ENCODE assay signal across 9 cellular contexts in the genomic region with DNA sequence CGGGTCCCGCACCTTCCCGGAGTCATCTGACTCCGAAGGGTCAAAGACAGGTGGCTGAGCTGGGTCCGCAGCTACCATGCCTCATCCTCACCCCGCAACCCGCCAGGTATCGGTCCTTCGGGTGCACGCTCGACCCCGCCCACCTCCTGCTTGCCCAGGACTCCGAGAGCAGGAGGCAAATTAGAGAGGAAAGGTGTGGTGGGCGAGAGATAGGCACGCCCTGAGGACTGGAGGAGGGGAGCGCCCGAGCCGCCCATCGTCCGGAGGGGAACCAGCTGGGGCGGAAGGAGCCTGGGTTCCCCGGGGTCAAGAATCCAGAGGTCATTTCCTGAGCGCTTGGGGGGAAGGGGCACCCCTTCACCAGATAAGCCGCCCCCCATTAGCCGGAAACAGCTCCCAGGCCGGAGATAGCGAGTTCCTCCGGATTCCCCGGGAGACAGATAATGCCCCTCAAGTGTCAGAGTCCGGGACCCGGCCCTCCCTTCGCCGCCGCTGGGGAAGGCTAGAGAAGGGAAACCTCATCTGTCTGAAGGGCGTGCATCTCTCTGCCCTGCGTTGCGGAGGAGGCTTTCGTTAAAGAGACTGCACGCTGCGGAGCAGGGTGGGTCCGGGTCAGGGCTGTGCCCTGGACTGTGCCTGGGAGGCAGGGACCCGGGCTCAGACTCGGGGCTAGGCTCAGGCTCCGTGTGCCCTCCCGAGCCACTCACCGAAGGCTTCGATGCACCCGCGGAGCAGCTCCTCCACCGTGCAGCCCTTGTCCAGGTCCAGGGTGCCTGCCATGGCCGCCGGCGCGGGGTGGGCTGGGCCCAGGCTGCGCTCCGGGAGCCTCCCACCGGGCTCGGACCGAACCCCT. TPM values are rescaled to one million over a fixed set of nuclear protein-coding genes. Genes with fewer than 3 reads are reported as not detected.
DNase-seq lines count a peak whose midpoint lies in the region; ATAC-seq, FAIRE-seq and TF ChIP-seq lines count a peak whose summit lies in the region.
"Had no signal": no experiment of that assay in that cellular context is flagged by ENCODE, and none has a peak within 500 bp of the region (broad histone marks: within the 10 kb centered on the region; RNA-seq: fewer than 3 reads in every experiment).

No MANE protein-coding gene starts in this region.

- CTCF ChIA-PET in CD8-positive, alpha-beta T cell (lab: Charles Lee), result interaction anchor here (1.0 to 25.1 kb wide), 14 partner anchors 8 to 151 kb away, joined by 3 to 474 read pairs (median 5); partner anchors contain the start of genes CDC42BPG and PYGM

- peak in 3 of 7 experiments; percentile 38 to 40 (median 39) for DNase-seq in CD8-positive, alpha-beta T cell
- DNase-seq in activated naive CD8-positive, alpha-beta T cell treated with anti-CD3 and anti-CD28 coated beads, Interleukin-2, amount 10 ng/mL, durations not matched to agents 7 days and 5 days, result no peak
- no peak for DNase-seq in immature natural killer cell
- DNase-seq in stomach, result no peak
- no peak for DNase-seq in HTR-8/SVneo (ENCODE audit: insufficient read length, low spot score)
- DNase-seq in COLO829 (ENCODE audit: low spot score), result no peak

- POLR2A ChIA-PET in CD8-positive, alpha-beta T cell (lab: Charles Lee), result interaction anchor here (1.3 to 12.7 kb wide), 6 partner anchors 21 to 68 kb away, joined by 3 to 342 read pairs (median 8); partner anchors contain the start of genes MEN1, PYGM and SF1
- POLR2A ChIA-PET in activated naive CD8-positive, alpha-beta T cell treated with anti-CD3 and anti-CD28 coated beads, Interleukin-2, amount 10 ng/mL, durations not matched to agents 7 days and 5 days (lab: Charles Lee), result interaction anchor here (1.3 to 7.5 kb wide), 4 partner anchors 22 to 69 kb away, joined by 3 to 278 read pairs (median 9); partner anchors contain the start of gene PYGM

- H3K27ac ChIP-seq in CD8-positive, alpha-beta T cell (ENCODE audit: low read depth, low read length), result peak overlapping the region; percentile 88
- H3K27ac ChIP-seq in stomach, result peak overlapping the region in 4 of 5 donors; percentile 84 to 93 (median 92)

- WGBS in stomach, 5 donors, result 4 to 14% (median 6%) methylated on average over 30 to 59 of the region's 59 CpGs

- H3K4me3 ChIP-seq in CD8-positive, alpha-beta T cell (ENCODE audit: low read depth, low read length), result peak overlapping the region; percentile 89
- peak overlapping the region; percentile 56 to 66 (median 59) for H3K4me3 ChIP-seq in stomach

- no peak for TF ChIP-seq POLR2A in stomach (IDR thresholded peaks at IDR 0.05)

- no peaks in the 10 kb centered on the region for H3K9me3 Mint-ChIP-seq in CD8-positive, alpha-beta T cell
- H3K9me3 Mint-ChIP-seq in activated naive CD8-positive, alpha-beta T cell treated with anti-CD3 and anti-CD28 coated beads, Interleukin-2, amount 10 ng/mL, durations not matched to agents 7 days and 5 days, result no peaks in the 10 kb centered on the region
- no peaks in the 10 kb centered on the region for H3K9me3 Mint-ChIP-seq in immature natural killer cell

- peak overlapping the region; percentile 41 for H3K27ac Mint-ChIP-seq in CD8-positive, alpha-beta T cell
- H3K27ac Mint-ChIP-seq in activated naive CD8-positive, alpha-beta T cell treated with anti-CD3 and anti-CD28 coated beads, Interleukin-2, amount 10 ng/mL, durations not matched to agents 7 days and 5 days, result no peak overlapping the region
- H3K27ac Mint-ChIP-seq in immature natural killer cell, result peak overlapping the region in 5 of 6 donors; percentile 51 to 79 (median 67)

- H3K36me3 ChIP-seq in CD8-positive, alpha-beta T cell (ENCODE audit: insufficient read depth, low read length), result peaks cover 31% of the 10 kb centered on the region
- H3K36me3 ChIP-seq in stomach, result peaks cover 0 to 23% (median 12%) of the 10 kb centered on the region in 4 donors

- intact Hi-C loops in CD8-positive, alpha-beta T cell (cut with DNase I, micrococcal nuclease), result loop anchor here (2.0 to 10.0 kb wide), 5 partner anchors 60 to 558 kb away; partner anchors contain the start of genes MAP4K2 (in 2 of the 2), ESRRA (in 1 of the 2), PRDX5 (in 1 of the 2) and STIP1 (in 1 of the 2)
- intact Hi-C loops in stomach (cut with DNase I; ENCODE audit: low total_unique reads), result no loop called here

- no peaks in the 10 kb centered on the region for H3K27me3 Mint-ChIP-seq in CD8-positive, alpha-beta T cell (ENCODE audit: low read depth)
- H3K27me3 Mint-ChIP-seq in activated naive CD8-positive, alpha-beta T cell treated with anti-CD3 and anti-CD28 coated beads, Interleukin-2, amount 10 ng/mL, durations not matched to agents 7 days and 5 days, result no peaks in the 10 kb centered on the region
- peaks cover 15 to 19% (median 17%) of the 10 kb centered on the region in 3 donors for H3K27me3 Mint-ChIP-seq in immature natural killer cell (ENCODE audit: low read depth in 3 of 3)

- H3K27me3 ChIP-seq in CD8-positive, alpha-beta T cell (ENCODE audit: insufficient read depth, low read length), result no peaks in the 10 kb centered on the region
- peaks cover 0 to 58% (median 50%) of the 10 kb centered on the region in 3 donors for H3K27me3 ChIP-seq in stomach

- no peaks in the 10 kb centered on the region for H3K9me3 ChIP-seq in CD8-positive, alpha-beta T cell (ENCODE audit: low read length)
- no peaks in the 10 kb centered on the region for H3K9me3 ChIP-seq in stomach

- no peak for FAIRE-seq in HTR-8/SVneo (lab: Jason Lieb, UNC)

- H3K36me3 Mint-ChIP-seq in CD8-positive, alpha-beta T cell, result peaks cover 44% of the 10 kb centered on the region
- H3K36me3 Mint-ChIP-seq in activated naive CD8-positive, alpha-beta T cell treated with anti-CD3 and anti-CD28 coated beads, Interleukin-2, amount 10 ng/mL, durations not matched to agents 7 days and 5 days, result peaks cover 9% of the 10 kb centered on the region
- peaks cover 4 to 11% (median 4%) of the 10 kb centered on the region in 3 donors for H3K36me3 Mint-ChIP-seq in immature natural killer cell

- H3K4me1 Mint-ChIP-seq in CD8-positive, alpha-beta T cell (ENCODE audit: low read depth), result peaks cover 49% of the 10 kb centered on the region
- H3K4me1 Mint-ChIP-seq in activated naive CD8-positive, alpha-beta T cell treated with anti-CD3 and anti-CD28 coated beads, Interleukin-2, amount 10 ng/mL, durations not matched to agents 7 days and 5 days, result peaks cover 25% of the 10 kb centered on the region
- H3K4me1 Mint-ChIP-seq in immature natural killer cell, result peaks cover 42 to 46% of the 10 kb centered on the region in 2 donors

- H3K4me1 ChIP-seq in CD8-positive, alpha-beta T cell (ENCODE audit: insufficient read depth, low read length), result peaks cover 31% of the 10 kb centered on the region
- H3K4me1 ChIP-seq in stomach, result peaks cover 43 to 57% (median 51%) of the 10 kb centered on the region in 4 donors

- no peak for TF ChIP-seq EP300 in stomach (IDR thresholded peaks at IDR 0.05)

- H3K4me3 Mint-ChIP-seq in CD8-positive, alpha-beta T cell, result peak overlapping the region; percentile 99
- H3K4me3 Mint-ChIP-seq in activated naive CD8-positive, alpha-beta T cell treated with anti-CD3 and anti-CD28 coated beads, Interleukin-2, amount 10 ng/mL, durations not matched to agents 7 days and 5 days, result peak overlapping the region; percentile 77
- peak overlapping the region; percentile 78 to 85 (median 81) for H3K4me3 Mint-ChIP-seq in immature natural killer cell

- no peak for TF ChIP-seq CTCF in CD8-positive, alpha-beta T cell (IDR thresholded peaks at IDR 0.05)
- no peak for TF ChIP-seq CTCF in stomach (IDR thresholded peaks at IDR 0.05)

- no peak for ATAC-seq in CD8-positive, alpha-beta T cell
- ATAC-seq in HG02798 (IDR thresholded peaks at IDR 0.05; ENCODE audit: poor library complexity, unreplicated experiment), result peak; percentile 25
- ATAC-seq in activated naive CD8-positive, alpha-beta T cell treated with anti-CD3 and anti-CD28 coated beads, Interleukin-2, amount 10 ng/mL, durations not matched to agents 7 days and 5 days (ENCODE audit: low read depth), result peak; percentile 2
- no peak for ATAC-seq in GM19395 (IDR thresholded peaks at IDR 0.05; ENCODE audit: unreplicated experiment)

RNA-seq across cellular contexts. Expression of gene RASGRP2, which starts 1.6 kb away (rescaled TPM):
- 100 to 1,000 TPM; 468 to 472 TPM for total RNA-seq in CD8-positive, alpha-beta T cell
- 100 to 1,000 TPM; 159 to 162 TPM for total RNA-seq in activated naive CD8-positive, alpha-beta T cell treated with anti-CD3 and anti-CD28 coated beads, Interleukin-2, amount 10 ng/mL, durations not matched to agents 7 days and 5 days
- polyA plus RNA-seq in immature natural killer cell (100 to 1,000 TPM; 142 to 165 (median 154) TPM), stomach (10 to 100 TPM in 1 of 3 donors, 1 to 10 TPM in 2; 7.2 to 20.6 (median 8.2) TPM)
- 10 to 100 TPM in 3 of 5 donors, 1 to 10 TPM in 2; 5.3 to 60.8 (median 13.4) TPM for total RNA-seq in stomach
- total RNA-seq: RPMI7951 had no signal

RNA-seq across cellular contexts. Expression of gene PYGM, which starts 17.5 kb away (rescaled TPM):
- 1 to 10 TPM; 4.7 to 5.5 TPM for total RNA-seq in CD8-positive, alpha-beta T cell
- 1 to 10 TPM; 3.8 to 7.2 TPM for total RNA-seq in activated naive CD8-positive, alpha-beta T cell treated with anti-CD3 and anti-CD28 coated beads, Interleukin-2, amount 10 ng/mL, durations not matched to agents 7 days and 5 days
- polyA plus RNA-seq in immature natural killer cell, result 1 to 10 TPM in 1 of 3 donors, under 1 TPM in 1, not detected in 1; 0.63 to 1.1 TPM
- total RNA-seq in stomach, result 1 to 10 TPM in 2 of 5 donors, under 1 TPM in 2, not detected in 1; 0.58 to 2.0 (median 1.4) TPM
- polyA plus RNA-seq in stomach, result 1 to 10 TPM in 2 of 3 donors, under 1 TPM in 1; 0.37 to 3.5 (median 3.1) TPM
- total RNA-seq: RPMI7951 had no signal

RNA-seq across cellular contexts. Expression of gene NRXN2, which starts 19.3 kb away (rescaled TPM):
- total RNA-seq in CD8-positive, alpha-beta T cell, result under 1 TPM; 0.17 to 0.43 TPM
- under 1 TPM in 1 of 2 experiments, not detected in 1; 0.36 TPM for total RNA-seq in activated naive CD8-positive, alpha-beta T cell treated with anti-CD3 and anti-CD28 coated beads, Interleukin-2, amount 10 ng/mL, durations not matched to agents 7 days and 5 days
- polyA plus RNA-seq in immature natural killer cell (1 to 10 TPM in 2 of 3 donors, under 1 TPM in 1; 0.44 to 3.6 (median 3.2) TPM), stomach (1 to 10 TPM in 1 of 3 donors, under 1 TPM in 1, not detected in 1; 0.93 to 1.4 TPM)
- total RNA-seq in stomach, result 10 to 100 TPM in 1 of 5 donors, under 1 TPM in 1, not detected in 3; 0.14 to 16.9 TPM

RNA-seq across cellular contexts. Expression of gene SF1, which starts 36.0 kb away (rescaled TPM):
- 1,000 to 10,000 TPM; 1,574 to 1,625 TPM for total RNA-seq in CD8-positive, alpha-beta T cell
- 100 to 1,000 TPM; 519 to 524 TPM for total RNA-seq in activated naive CD8-positive, alpha-beta T cell treated with anti-CD3 and anti-CD28 coated beads, Interleukin-2, amount 10 ng/mL, durations not matched to agents 7 days and 5 days
- polyA plus RNA-seq in immature natural killer cell, result 100 to 1,000 TPM in 1 of 3 donors, 10 to 100 TPM in 2; 51.1 to 142 (median 56.3) TPM
- 100 to 1,000 TPM; 235 to 341 (median 279) TPM for total RNA-seq in stomach
- polyA plus RNA-seq in stomach, result 10 to 100 TPM; 57.5 to 72.1 (median 63.4) TPM

Comparison
In these comparisons a context has a peak if more than half of its experiments do, and no peak if none do; other contexts are left out.
1. ATAC-seq: peak in HG02798 (single experiment) and activated naive CD8-positive, alpha-beta T cell treated with anti-CD3 and anti-CD28 coated beads, Interleukin-2, amount 10 ng/mL, durations not matched to agents 7 days and 5 days (single experiment); none in CD8-positive, alpha-beta T cell (single experiment) and GM19395 (single experiment).
2. Peak in every context shown above with its lines, with median percentiles within 50 percentile points of each other: H3K4me3 Mint-ChIP-seq.